Comparison of ENCODE assay signal across 8 cellular contexts in the genomic region with DNA sequence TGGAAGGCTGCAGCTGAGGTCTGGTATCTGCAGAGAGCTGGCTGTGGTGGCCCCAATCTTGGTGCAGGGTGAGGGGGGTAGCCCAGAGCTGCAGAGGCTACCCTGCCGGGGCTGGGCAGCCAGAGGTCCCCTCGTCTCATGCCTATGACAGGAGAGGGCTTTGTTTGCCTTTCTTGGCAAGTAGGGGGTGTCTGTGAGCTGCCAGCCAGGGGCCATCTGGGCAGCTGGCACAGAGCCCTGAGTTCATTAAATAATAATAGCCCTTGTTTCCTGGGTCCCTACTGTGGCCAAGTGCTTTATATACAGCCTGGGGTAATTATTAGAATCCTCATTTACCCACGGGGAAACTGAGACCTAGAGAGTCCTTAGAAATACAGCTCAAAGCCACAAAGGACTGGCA.
DNase-seq lines count a peak whose midpoint lies in the region; FAIRE-seq and TF ChIP-seq lines count a peak whose summit lies in the region.

No MANE protein-coding gene starts in this region.

- H3K27me3 ChIP-seq in GM06990 (replicated peaks; ENCODE audit: control insufficient read depth, insufficient read depth, low read length) (no peaks in the 10 kb centered on the region), H1 (replicated peaks in 1 of 4; ENCODE audit: control insufficient read depth in 3 of 4, extremely low read depth in 1 of 4, insufficient read depth in 3 of 4, low read length in 3 of 4) (no peaks in the 10 kb centered on the region; a peak in 2 of 7 replicates)

- 0 out of 2 replicates have a peak overlapping the region, but pooled peaks have one; percentile 63 for H4K8ac ChIP-seq in H1 (ENCODE audit: extremely low read depth, insufficient read depth, low read length)

- DNase-seq in GM06990 (ENCODE audit: extremely low read depth, insufficient read length): no peak
- peak; percentile 81 for DNase-seq in NCI-H345 (lab: John Stamatoyannopoulos, UW)
- DNase-seq in H1 (ENCODE audit: low read depth in 1 of 2, low spot score in 2 of 2): no peak
- DNase-seq in occipital lobe (lab: John Stamatoyannopoulos, UW): peak; percentile 84
- no peak for DNase-seq in lower leg skin (ENCODE audit: low spot score in 2 of 2)
- no peak for DNase-seq in nephron progenitor cell
- DNase-seq in dedifferentiated amniotic fluid mesenchymal stem cell (ENCODE audit: extremely low spot score): no peak
- no peak for DNase-seq in NCI-H1436 (lab: John Stamatoyannopoulos, UW)

- no peak overlapping the region; a peak in 1 of 4 replicates for H3K4me2 ChIP-seq in H1 (ENCODE audit: insufficient read depth in 1 of 2, low read depth in 2 of 2, low read length in 2 of 2)

- 42% methylated on average over 3 of the region's 3 CpGs; no CpG with 5 or more reads in 1 of the 2 experiments for WGBS in H1 (ENCODE audit: extremely low coverage in 1 of 2, insufficient coverage in 1 of 2, insufficient read length in 1 of 2, insufficient replicate concordance in 2 of 2, low coverage in 1 of 2, low lambda C conversion rate in 2 of 2, missing lambda C conversion rate in 1 of 2), 2 experiments
- WGBS in lower leg skin, 2 donors: 58 to 63% methylated on average over 3 of the region's 3 CpGs

- CTCF ChIA-PET in H1 (lab: Charles Lee; ENCODE audit: partially characterized antibody): interaction anchor here (0.6 to 2.9 kb wide), 12 partner anchors 10 to 220 kb away, joined by 3 to 11 read pairs (median 4); no protein-coding TSS in a partner anchor

- H2AK5ac ChIP-seq in H1 (ENCODE audit: low read depth, low read length): no peak overlapping the region

- H3K4me3 ChIP-seq in GM06990 (replicated peaks; ENCODE audit: low read depth, low read length) (no peak overlapping the region), H1 (ENCODE audit: extremely low read depth in 1 of 4, insufficient read depth in 2 of 4, low read depth in 3 of 4, low read length in 4 of 4) (no peak overlapping the region), lower leg skin (ENCODE audit: low read depth, poor library complexity, severe bottlenecking) (no peak overlapping the region)

- no peaks in the 10 kb centered on the region for H3K9me3 Mint-ChIP-seq in nephron progenitor cell

- no peak overlapping the region for H2AFZ ChIP-seq in H1 (ENCODE audit: low read length)

- TF ChIP-seq POLR2A in H1 (IDR thresholded peaks at IDR 0.05; ENCODE audit: control extremely low read depth in 1 of 2, low read depth in 2 of 2, low read length in 2 of 2): no peak
- no peak for TF ChIP-seq POLR2A in lower leg skin (IDR thresholded peaks at IDR 0.05)

- no peak overlapping the region for H2BK20ac ChIP-seq in H1 (ENCODE audit: low read length)

- H4K91ac ChIP-seq in H1 (replicated peaks; ENCODE audit: insufficient read length, low read length): no peak overlapping the region

- H3K56ac ChIP-seq in H1 (replicated peaks; ENCODE audit: insufficient read length, low read depth, low read length): no peak overlapping the region

- no peak overlapping the region for H2BK120ac ChIP-seq in H1 (replicated peaks; ENCODE audit: low read depth, low read length)

- H3K9ac ChIP-seq in H1 (replicated peaks in 1 of 4; ENCODE audit: extremely low read depth in 1 of 4, low read depth in 3 of 4, low read length in 3 of 4): no peak overlapping the region

- H3K18ac ChIP-seq in H1 (ENCODE audit: extremely low read depth, low read length): no peak overlapping the region

- intact Hi-C loops in lower leg skin (cut with DNase I; ENCODE audit: low total_unique reads): no loop called here

- no peak overlapping the region for H2BK5ac ChIP-seq in H1 (ENCODE audit: low read depth, low read length)

- H3K9me3 ChIP-seq in H1 (ENCODE audit: insufficient read depth in 2 of 2, low read depth in 1 of 2, low read length in 1 of 2): no peaks in the 10 kb centered on the region

- no peak overlapping the region for H3K14ac ChIP-seq in H1 (ENCODE audit: insufficient read length)

- no peak for FAIRE-seq in H1 (lab: Jason Lieb, UNC)

- H3K4ac ChIP-seq in H1 (replicated peaks; ENCODE audit: insufficient read length, low read depth, low read length): no peak overlapping the region

- peak; percentile 41 for TF ChIP-seq CTCF in GM06990 (IDR thresholded peaks at IDR 0.05; ENCODE audit: insufficient read depth, low read length, poor library complexity, severe bottlenecking)
- peak; percentile 29 to 39 (median 30) for TF ChIP-seq CTCF in H1 (IDR thresholded peaks at IDR 0.05; ENCODE audit: control extremely low read depth in 1 of 3, insufficient read depth in 1 of 3, low read depth in 1 of 3, low read length in 3 of 3)
- no peak for TF ChIP-seq CTCF in lower leg skin (IDR thresholded peaks at IDR 0.05)
- TF ChIP-seq CTCF in nephron progenitor cell (IDR thresholded peaks at IDR 0.05): no peak

- no peak overlapping the region for H3K4me3 Mint-ChIP-seq in nephron progenitor cell

- H3K23me2 ChIP-seq in H1 (ENCODE audit: low read depth, low read length): no peaks in the 10 kb centered on the region

- peaks cover 0 to 7% (median under 1%) of the 10 kb centered on the region in 4 experiments; a peak in 3 of 7 replicates for H3K4me1 ChIP-seq in H1 (replicated peaks in 1 of 4; ENCODE audit: control insufficient read depth in 3 of 4, insufficient read depth in 4 of 4, low read length in 3 of 4)

- H4K20me1 ChIP-seq in H1 (replicated peaks in 1 of 2; ENCODE audit: control insufficient read depth in 1 of 2, insufficient read depth in 2 of 2, low read length in 2 of 2): no peaks in the 10 kb centered on the region

- no peak overlapping the region for H2BK12ac ChIP-seq in H1 (ENCODE audit: low read depth, low read length)

- peaks cover 54% of the 10 kb centered on the region for H3K4me1 Mint-ChIP-seq in nephron progenitor cell

- no peak for TF ChIP-seq EP300 in H1 (IDR thresholded peaks at IDR 0.05; ENCODE audit: borderline replicate concordance in 1 of 2, low read depth in 2 of 2, low read length in 2 of 2)

- no peak overlapping the region for H4K5ac ChIP-seq in H1 (ENCODE audit: insufficient read length, low read depth, low read length)

- peak; percentile 46 to 54 for TF ChIP-seq RAD21 in H1 (IDR thresholded peaks at IDR 0.05 in 1 of 2, conservative IDR thresholded peaks at IDR 0.05 in 1 of 2; ENCODE audit: low read depth in 2 of 2, low read length in 2 of 2)

- no peaks in the 10 kb centered on the region for H3K36me3 Mint-ChIP-seq in nephron progenitor cell (ENCODE audit: low read depth)

- POLR2A ChIA-PET in H1 (lab: Charles Lee; ENCODE audit: partially characterized antibody): interaction anchor here (2.1 to 2.5 kb wide), 2 partner anchors 10 to 13 kb away, joined by 10 to 11 read pairs; no protein-coding TSS in a partner anchor

- H3K27ac ChIP-seq in H1 (ENCODE audit: low read depth, low read length): no peak overlapping the region

- H3K79me2 ChIP-seq in H1 (ENCODE audit: control insufficient read depth in 1 of 2, insufficient read depth in 2 of 2, low read length in 2 of 2): no peaks in the 10 kb centered on the region

- no peaks in the 10 kb centered on the region for H3K27me3 Mint-ChIP-seq in nephron progenitor cell (ENCODE audit: low read depth, poor library complexity)

- no peak overlapping the region for H3K27ac Mint-ChIP-seq in nephron progenitor cell

- no peak overlapping the region for H3K23ac ChIP-seq in H1 (ENCODE audit: insufficient read length)

- H3K79me1 ChIP-seq in H1 (ENCODE audit: low read depth, low read length): no peaks in the 10 kb centered on the region

- H2BK15ac ChIP-seq in H1 (ENCODE audit: low read length): no peak overlapping the region

- no peaks in the 10 kb centered on the region; the same call in 1 of the 2 replicates for H3K36me3 ChIP-seq in GM06990 (ENCODE audit: control insufficient read depth, insufficient read depth, low read length)
- no peaks in the 10 kb centered on the region for H3K36me3 ChIP-seq in H1 (ENCODE audit: control insufficient read depth in 2 of 4, insufficient read depth in 4 of 4, low read length in 3 of 4)

TF ChIP-seq in H1, 55 proteins besides CTCF, POLR2A, EP300 and RAD21:
- TF ChIP-seq MAFK (IDR thresholded peaks at IDR 0.05; ENCODE audit: low read depth, low read length) (no peak), CREB1 (IDR thresholded peaks at IDR 0.05) (peak; percentile 55), FOSL1 (IDR thresholded peaks at IDR 0.05; ENCODE audit: insufficient read depth, low read depth, low read length) (no peak), SIN3A (conservative IDR thresholded peaks at IDR 0.05 in 1 of 2, IDR thresholded peaks at IDR 0.05 in 1 of 2; ENCODE audit: low read depth in 1 of 2, low read length in 2 of 2) (0 out of 4 replicates have a peak, but pooled peaks of 1 of the 2 experiments have one; percentile 24), TCF12 (IDR thresholded peaks at IDR 0.05; ENCODE audit: low read depth, low read length) (0 out of 2 replicates have a peak, but pooled peaks have one; percentile 69)

Comparison
In these comparisons a context has a peak if more than half of its experiments do, and no peak if none do; other contexts are left out.
1. DNase-seq: peak in NCI-H345 (single experiment) and occipital lobe (single experiment); none in GM06990 (single experiment), H1 (0 of 2), lower leg skin (0 of 2), nephron progenitor cell (single experiment), dedifferentiated amniotic fluid mesenchymal stem cell (single experiment) and NCI-H1436 (single experiment).
2. CTCF ChIP-seq: peak in GM06990 (single experiment) and H1 (3 of 3); none in lower leg skin (0 of 3) and nephron progenitor cell (single experiment).